30 cellular contexts compared by ENCODE assay signal in the genomic region with DNA sequence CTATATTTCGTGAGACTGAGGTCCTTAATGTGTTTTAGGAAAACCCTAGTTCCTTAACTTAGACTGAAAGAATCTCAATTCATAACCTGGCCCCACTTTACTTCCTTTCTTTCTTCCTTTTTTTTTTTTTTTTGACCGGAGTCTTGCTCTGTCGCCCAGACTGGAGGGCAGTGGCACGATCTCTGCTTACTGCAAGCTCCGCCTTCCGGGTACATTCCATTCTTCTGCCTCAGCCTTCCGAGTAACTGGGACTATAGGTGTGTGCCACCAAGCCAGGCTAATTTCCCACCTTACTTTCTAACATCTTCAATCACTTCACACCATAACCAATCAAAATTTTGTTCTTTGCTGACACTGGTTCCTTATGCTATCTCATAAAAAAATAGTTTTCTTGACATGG.
DNase-seq lines count a peak whose midpoint lies in the region; ATAC-seq and TF ChIP-seq lines count a peak whose summit lies in the region.
"Had no signal": no experiment of that assay in that cellular context is flagged by ENCODE, and none has a peak within 500 bp of the region (broad histone marks: within the 10 kb centered on the region; RNA-seq: fewer than 3 reads in every experiment).

No MANE protein-coding gene starts in this region.

- peak overlapping the region; percentile 51 for H3K4me3 Mint-ChIP-seq in Caco-2 (ENCODE audit: unreplicated experiment)
- H3K4me3 Mint-ChIP-seq in WTC11, result no peak overlapping the region
- H3K4me3 Mint-ChIP-seq: activated CD8-positive, alpha-beta T cell treated with anti-CD3 and anti-CD28 coated beads, Interleukin-2, amount 10 ng/mL, durations not matched to agents 7 days and 5 days; activated naive CD4-positive, alpha-beta T cell treated with anti-CD3 and anti-CD28 coated beads, Interleukin-2, amount 10 ng/mL, durations not matched to agents 7 days and 5 days; activated T-helper 17 cell treated with anti-CD3 and anti-CD28 coated beads, Interleukin-2, amount 50 U/mL, for 72 hours; CD8-positive, alpha-beta memory T cell; central memory CD8-positive, alpha-beta T cell; nephron progenitor cell; stimulated activated naive CD8-positive, alpha-beta T cell treated with anti-CD3 and anti-CD28 coated beads, Interleukin-15, amount 100 ng/mL, for 72 hours had no signal

- no TSS peak for BruUV-seq in Caco-2 (replicated peaks; lab: Mats Ljungman, UMichigan)

- DNase-seq in Caco-2 (peak; percentile 14 to 46), HEK293T (ENCODE audit: extremely low spot score) (no peak), WTC11 (ENCODE audit: low spot score) (peak; percentile 28), mesendoderm (peak; percentile 48), lower leg skin (ENCODE audit: low spot score in 2 of 2) (no peak), SKM-1 (lab: John Stamatoyannopoulos, UW; ENCODE audit: unreplicated experiment) (no peak), AG20443 (ENCODE audit: low spot score) (no peak)
- DNase-seq: activated CD4-positive, alpha-beta T cell treated with anti-CD3 and anti-CD28 coated beads for 4 hours; activated CD8-positive, alpha-beta T cell treated with anti-CD3 and anti-CD28 coated beads, Interleukin-2, amount 10 ng/mL, durations not matched to agents 7 days and 5 days; activated naive CD4-positive, alpha-beta T cell treated with anti-CD3 and anti-CD28 coated beads, Interleukin-2, amount 10 ng/mL, durations not matched to agents 7 days and 5 days; adrenal gland; body of pancreas; CD8-positive, alpha-beta memory T cell; DMS153; head of caudate nucleus; NCI-H1105; NCI-H1930; NCI-H524; nephron progenitor cell; NK-92 treated with Interleukin-12 subunit alpha and Interleukin-12 subunit beta, amount 100 ng/mL, for 24 hours; spleen; stimulated activated CD4-positive, alpha-beta T cell treated with anti-CD3 and anti-CD28 coated beads, Interleukin-2, amount 100 ng/mL, for 24 hours; stimulated activated naive CD8-positive, alpha-beta T cell treated with anti-CD3 and anti-CD28 coated beads, Interleukin-15, amount 100 ng/mL, for 72 hours had no signal

- no peak overlapping the region for H3K4ac ChIP-seq in mesendoderm (ENCODE audit: low read depth, low read length)

- no peak overlapping the region for H2AK5ac ChIP-seq in mesendoderm (ENCODE audit: low read length)

- H3K36me3 Mint-ChIP-seq in Caco-2 (ENCODE audit: insufficient read depth, unreplicated experiment) (no peaks in the 10 kb centered on the region), WTC11 (no peaks in the 10 kb centered on the region)
- H3K36me3 Mint-ChIP-seq: activated naive CD4-positive, alpha-beta T cell treated with anti-CD3 and anti-CD28 coated beads, Interleukin-2, amount 10 ng/mL, durations not matched to agents 7 days and 5 days; CD8-positive, alpha-beta memory T cell had no signal

- H3K9me3 Mint-ChIP-seq in Caco-2 (ENCODE audit: unreplicated experiment) (no peaks in the 10 kb centered on the region), WTC11 (no peaks in the 10 kb centered on the region)
- H3K9me3 Mint-ChIP-seq: nephron progenitor cell had no signal

- no peak overlapping the region for H3K27ac ChIP-seq in mesendoderm (ENCODE audit: low read depth, low read length)
- H3K27ac ChIP-seq: adrenal gland, body of pancreas, parathyroid adenoma, right atrium auricular region, spleen, thoracic aorta had no signal

- H3K27me3 Mint-ChIP-seq in Caco-2 (ENCODE audit: insufficient read depth, unreplicated experiment) (no peaks in the 10 kb centered on the region), WTC11 (ENCODE audit: low read depth) (no peaks in the 10 kb centered on the region)
- H3K27me3 Mint-ChIP-seq: activated naive CD4-positive, alpha-beta T cell treated with anti-CD3 and anti-CD28 coated beads, Interleukin-2, amount 10 ng/mL, durations not matched to agents 7 days and 5 days; activated T-helper 17 cell treated with anti-CD3 and anti-CD28 coated beads, Interleukin-2, amount 50 U/mL, for 72 hours; CD8-positive, alpha-beta memory T cell; central memory CD8-positive, alpha-beta T cell; stimulated activated naive CD8-positive, alpha-beta T cell treated with anti-CD3 and anti-CD28 coated beads, Interleukin-15, amount 100 ng/mL, for 72 hours had no signal

- intact Hi-C loops in Caco-2 (cut with micrococcal nuclease; ENCODE audit: unreplicated experiment) (no loop called here), lower leg skin (cut with DNase I; ENCODE audit: low total_unique reads) (no loop called here)

- H3K56ac ChIP-seq in mesendoderm (ENCODE audit: low read length), result no peak overlapping the region

- no peaks in the 10 kb centered on the region for H3K79me1 ChIP-seq in mesendoderm (ENCODE audit: low read length)

- H3K23ac ChIP-seq in mesendoderm (ENCODE audit: low read length), result no peak overlapping the region

- TF ChIP-seq CTCF in Caco-2 (IDR thresholded peaks at IDR 0.05; ENCODE audit: insufficient read depth in 1 of 2, low read depth in 1 of 2, low read length in 1 of 2, severe bottlenecking in 1 of 2, unreplicated experiment in 1 of 2), result no peak
- TF ChIP-seq CTCF in WTC11 (IDR thresholded peaks at IDR 0.05), result no peak
- TF ChIP-seq CTCF in lower leg skin (IDR thresholded peaks at IDR 0.05), result no peak

- peaks cover 12% of the 10 kb centered on the region for H3K4me1 Mint-ChIP-seq in Caco-2 (ENCODE audit: low read depth, unreplicated experiment)
- H3K4me1 Mint-ChIP-seq in WTC11, result peaks cover 4% of the 10 kb centered on the region; the same call in 1 of the 2 replicates
- H3K4me1 Mint-ChIP-seq: activated naive CD4-positive, alpha-beta T cell treated with anti-CD3 and anti-CD28 coated beads, Interleukin-2, amount 10 ng/mL, durations not matched to agents 7 days and 5 days; activated T-helper 17 cell treated with anti-CD3 and anti-CD28 coated beads, Interleukin-2, amount 50 U/mL, for 72 hours; CD8-positive, alpha-beta memory T cell; central memory CD8-positive, alpha-beta T cell; nephron progenitor cell; stimulated activated naive CD8-positive, alpha-beta T cell treated with anti-CD3 and anti-CD28 coated beads, Interleukin-15, amount 100 ng/mL, for 72 hours had no signal

- WGBS in mesendoderm (ENCODE audit: extremely low coverage, insufficient coverage, low lambda C conversion rate), result no CpG with 5 or more reads among the region's 7 CpGs
- WGBS in lower leg skin, 2 donors, result 79 to 84% methylated on average over 7 of the region's 7 CpGs

- H2BK5ac ChIP-seq in mesendoderm (ENCODE audit: low read length), result no peak overlapping the region

- TF ChIP-seq POLR2A in lower leg skin (IDR thresholded peaks at IDR 0.05), result no peak

- peak; percentile 60; the same call in 1 of the 2 replicates for ATAC-seq in WTC11
- ATAC-seq: activated CD8-positive, alpha-beta T cell treated with anti-CD3 and anti-CD28 coated beads, Interleukin-2, amount 10 ng/mL, durations not matched to agents 7 days and 5 days; activated T-helper 17 cell treated with anti-CD3 and anti-CD28 coated beads, Interleukin-2, amount 50 U/mL, for 72 hours; body of pancreas; esophagus mucosa; Right ventricle myocardium inferior; stimulated activated naive CD8-positive, alpha-beta T cell treated with anti-CD3 and anti-CD28 coated beads, Interleukin-15, amount 100 ng/mL, for 72 hours had no signal

- no peak overlapping the region for H2BK15ac ChIP-seq in mesendoderm (replicated peaks; ENCODE audit: low read depth)

- H3K4me1 ChIP-seq in Caco-2, result no peaks in the 10 kb centered on the region
- no peaks in the 10 kb centered on the region for H3K4me1 ChIP-seq in mesendoderm (ENCODE audit: control insufficient read depth, low read depth, low read length)
- H3K4me1 ChIP-seq: adrenal gland, body of pancreas, parathyroid adenoma, right atrium auricular region, spleen had no signal

- H2BK120ac ChIP-seq in mesendoderm (ENCODE audit: low read depth, low read length), result no peak overlapping the region

- no peak overlapping the region for H3K4me2 ChIP-seq in mesendoderm (ENCODE audit: low read length)

- H3K79me2 ChIP-seq in mesendoderm (ENCODE audit: control insufficient read depth, insufficient read depth, low read length), result no peaks in the 10 kb centered on the region
- H3K79me2 ChIP-seq: parathyroid adenoma had no signal

- H3K27me3 ChIP-seq in Caco-2 (replicated peaks; ENCODE audit: control insufficient read depth, insufficient read depth, low read length) (no peaks in the 10 kb centered on the region), mesendoderm (ENCODE audit: insufficient read depth, low read length, poor library complexity) (no peaks in the 10 kb centered on the region)
- H3K27me3 ChIP-seq: adrenal gland, body of pancreas, right atrium auricular region, spleen had no signal

- CTCF ChIA-PET in Caco-2 (lab: Charles Lee), result no interaction called here
- CTCF ChIA-PET in HEK293T (lab: Yijun Ruan, JAX), result no interaction called here
- CTCF ChIA-PET in WTC11 (lab: Charles Lee), result interaction anchor here (0.6 kb wide), 1 partner anchor 1081 kb away, joined by 3 read pairs; no protein-coding TSS in a partner anchor

- no peak overlapping the region for H3K9ac ChIP-seq in mesendoderm (ENCODE audit: low read length)
- H3K9ac ChIP-seq: parathyroid adenoma had no signal

- 0 out of 2 replicates have a peak, but pooled peaks cover 4% of the 10 kb centered on the region for H3K9me3 ChIP-seq in Caco-2
- H3K9me3 ChIP-seq: adrenal gland, body of pancreas, right atrium auricular region, thoracic aorta had no signal

- H3K4me3 ChIP-seq in Caco-2 (ENCODE audit: low read depth, low read length), result no peak overlapping the region
- no peak overlapping the region for H3K4me3 ChIP-seq in mesendoderm (ENCODE audit: low read length)
- no peak overlapping the region for H3K4me3 ChIP-seq in lower leg skin (ENCODE audit: low read depth, poor library complexity, severe bottlenecking)
- H3K4me3 ChIP-seq: adrenal gland, body of pancreas, right atrium auricular region, spleen, thoracic aorta had no signal

- POLR2A ChIA-PET in Caco-2 (lab: Charles Lee) (no interaction called here), HEK293T (lab: Yijun Ruan, JAX) (no interaction called here), WTC11 (lab: Charles Lee) (no interaction called here)

- no peak overlapping the region for H3K27ac Mint-ChIP-seq in Caco-2 (ENCODE audit: unreplicated experiment)
- H3K27ac Mint-ChIP-seq in WTC11, result no peak overlapping the region
- H3K27ac Mint-ChIP-seq: activated CD8-positive, alpha-beta T cell treated with anti-CD3 and anti-CD28 coated beads, Interleukin-2, amount 10 ng/mL, durations not matched to agents 7 days and 5 days; activated naive CD4-positive, alpha-beta T cell treated with anti-CD3 and anti-CD28 coated beads, Interleukin-2, amount 10 ng/mL, durations not matched to agents 7 days and 5 days; activated T-helper 17 cell treated with anti-CD3 and anti-CD28 coated beads, Interleukin-2, amount 50 U/mL, for 72 hours; CD8-positive, alpha-beta memory T cell; nephron progenitor cell; stimulated activated naive CD8-positive, alpha-beta T cell treated with anti-CD3 and anti-CD28 coated beads, Interleukin-15, amount 100 ng/mL, for 72 hours had no signal

- no peak overlapping the region for H4K5ac ChIP-seq in mesendoderm (ENCODE audit: low read length)

- H3K18ac ChIP-seq in mesendoderm (ENCODE audit: low read length), result no peak overlapping the region

- H3K36me3 ChIP-seq in Caco-2 (ENCODE audit: control insufficient read depth, insufficient read depth, low read length) (no peaks in the 10 kb centered on the region), mesendoderm (ENCODE audit: control insufficient read depth, insufficient read depth, low read length) (no peaks in the 10 kb centered on the region)
- H3K36me3 ChIP-seq: adrenal gland, right atrium auricular region, spleen, thoracic aorta had no signal

- H4K8ac ChIP-seq in mesendoderm (ENCODE audit: low read depth, low read length), result no peak overlapping the region

Comparison
In these comparisons a context has a peak if more than half of its experiments do, and no peak if none do; other contexts are left out.
1. DNase-seq: peak in Caco-2 (2 of 2), WTC11 (single experiment) and mesendoderm (single experiment); none in HEK293T (single experiment), lower leg skin (0 of 2), SKM-1 (single experiment) and AG20443 (single experiment).